Comparison of ENCODE assay signal across 24 cellular contexts in genomic region chr20:44120676-44121425, GRCh38.
DNase-seq lines count a peak whose midpoint lies in the region; ATAC-seq and TF ChIP-seq lines count a peak whose summit lies in the region.
"Had no signal": no experiment of that assay in that cellular context is flagged by ENCODE, and none has a peak within 500 bp of the region (broad histone marks: within the 10 kb centered on the region; RNA-seq: fewer than 3 reads in every experiment).

No MANE protein-coding gene starts in this region.

- ATAC-seq in left ventricle myocardium superior: no peak
- no peak for ATAC-seq in gastroesophageal sphincter
- ATAC-seq: GM23338, K562 had no signal

- TF ChIP-seq CTCF in cardiac muscle cell (IDR thresholded peaks at IDR 0.05; ENCODE audit: low read depth, low read length) (no peak), gastroesophageal sphincter (IDR thresholded peaks at IDR 0.05) (no peak)

- H3K36me3 ChIP-seq in cardiac muscle cell: peaks cover 11% of the 10 kb centered on the region
- peaks cover 0 to 9% of the 10 kb centered on the region in 2 donors for H3K36me3 ChIP-seq in gastroesophageal sphincter
- H3K36me3 ChIP-seq in rectal smooth muscle tissue (ENCODE audit: control insufficient read depth, insufficient read depth, low read length): no peaks in the 10 kb centered on the region
- peaks cover 0 to under 1% of the 10 kb centered on the region in 2 experiments for H3K36me3 ChIP-seq in mesenchymal stem cell (ENCODE audit: control insufficient read depth in 1 of 2, insufficient read depth in 2 of 2, low read depth in 1 of 2, low read length in 2 of 2)
- H3K36me3 ChIP-seq: BE2C had no signal

- TF ChIP-seq POLR2A in gastroesophageal sphincter (IDR thresholded peaks at IDR 0.05): no peak

- H3K27me3 ChIP-seq in cardiac muscle cell (no peaks in the 10 kb centered on the region), gastroesophageal sphincter (peaks cover 5% of the 10 kb centered on the region), rectal smooth muscle tissue (ENCODE audit: control insufficient read depth, insufficient read depth, low read length) (no peaks in the 10 kb centered on the region), mesenchymal stem cell (ENCODE audit: control insufficient read depth in 1 of 2, insufficient read depth in 1 of 2, low read length in 2 of 2) (peaks cover 0 to 72% of the 10 kb centered on the region in 2 experiments)

- no peak overlapping the region for H2AK5ac ChIP-seq in mesenchymal stem cell (ENCODE audit: low read length, severe bottlenecking)

- H2BK120ac ChIP-seq in mesenchymal stem cell (ENCODE audit: low read depth, low read length): no peak overlapping the region

- H3K4me1 ChIP-seq in cardiac muscle cell (ENCODE audit: low read depth): peaks cover 20% of the 10 kb centered on the region
- H3K4me1 ChIP-seq in gastroesophageal sphincter: peaks cover 5 to 91% (median 7%) of the 10 kb centered on the region in 3 donors
- peaks cover 37% of the 10 kb centered on the region for H3K4me1 ChIP-seq in rectal smooth muscle tissue (ENCODE audit: control insufficient read depth, insufficient read depth, low read length)
- H3K4me1 ChIP-seq in mesenchymal stem cell (ENCODE audit: control insufficient read depth, insufficient read depth, low read depth, low read length): no peaks in the 10 kb centered on the region
- H3K4me1 ChIP-seq: BE2C had no signal

- no peak for TF ChIP-seq EP300 in gastroesophageal sphincter (IDR thresholded peaks at IDR 0.05)

- peak overlapping the region; percentile 84 for H3K27ac ChIP-seq in cardiac muscle cell
- peak overlapping the region in 3 of 4 donors; percentile 42 to 77 (median 75) for H3K27ac ChIP-seq in gastroesophageal sphincter
- H3K27ac ChIP-seq in rectal smooth muscle tissue (ENCODE audit: low read depth, low read length): peak overlapping the region; percentile 54
- H3K27ac ChIP-seq in mesenchymal stem cell (ENCODE audit: low read length, poor library complexity, severe bottlenecking): no peak overlapping the region

- H2AFZ ChIP-seq in mesenchymal stem cell (ENCODE audit: low read depth, low read length): no peak overlapping the region
- H2AFZ ChIP-seq: GM23338 had no signal

- H3K18ac ChIP-seq in mesenchymal stem cell (ENCODE audit: low read depth in 1 of 2, low read length in 2 of 2): no peak overlapping the region

- H2BK5ac ChIP-seq in mesenchymal stem cell (ENCODE audit: low read depth, low read length, poor library complexity, severe bottlenecking): no peak overlapping the region

- H4K8ac ChIP-seq in mesenchymal stem cell (ENCODE audit: low read length): no peak overlapping the region

- no peak overlapping the region for H3K4me2 ChIP-seq in mesenchymal stem cell (ENCODE audit: low read length, poor library complexity, severe bottlenecking)
- H3K4me2 ChIP-seq: GM23338 had no signal

- H3K79me1 ChIP-seq in mesenchymal stem cell (replicated peaks; ENCODE audit: low read length, poor library complexity, severe bottlenecking): no peaks in the 10 kb centered on the region

- H3K9ac ChIP-seq in rectal smooth muscle tissue (ENCODE audit: low read length) (no peak overlapping the region), mesenchymal stem cell (ENCODE audit: low read length) (no peak overlapping the region)

- no peak overlapping the region for H2BK12ac ChIP-seq in mesenchymal stem cell (ENCODE audit: low read length in 2 of 2)

- no peak overlapping the region for H3K23ac ChIP-seq in mesenchymal stem cell (ENCODE audit: low read length in 2 of 2)

- H3K4me3 ChIP-seq in cardiac muscle cell (no peak overlapping the region), gastroesophageal sphincter (no peak overlapping the region), rectal smooth muscle tissue (ENCODE audit: low read length) (no peak overlapping the region), mesenchymal stem cell (ENCODE audit: insufficient read depth in 1 of 2, low read depth in 1 of 2, low read length in 2 of 2) (no peak overlapping the region)
- H3K4me3 ChIP-seq: GM23338, K562 had no signal

- H3K4ac ChIP-seq in mesenchymal stem cell (ENCODE audit: low read depth in 1 of 2, low read length in 2 of 2): no peak overlapping the region

- no peak overlapping the region for H4K91ac ChIP-seq in mesenchymal stem cell (ENCODE audit: low read length)

- H3K9me3 ChIP-seq in cardiac muscle cell (ENCODE audit: low read depth): no peaks in the 10 kb centered on the region
- H3K9me3 ChIP-seq in gastroesophageal sphincter: no peaks in the 10 kb centered on the region
- H3K9me3 ChIP-seq in mesenchymal stem cell (ENCODE audit: control insufficient read depth, low read length): no peaks in the 10 kb centered on the region
- H3K9me3 ChIP-seq: BE2C had no signal

- WGBS in gastroesophageal sphincter (ENCODE audit: low coverage in 1 of 2), 2 donors: 35 to 46% methylated on average over 4 to 9 of the region's 9 CpGs
- WGBS in mesenchymal stem cell: 81% methylated on average over 7 of the region's 9 CpGs

- no peak overlapping the region for H2BK15ac ChIP-seq in mesenchymal stem cell (ENCODE audit: low read depth, poor library complexity, severe bottlenecking)

- H3K14ac ChIP-seq in mesenchymal stem cell (ENCODE audit: low read length in 2 of 2): no peak overlapping the region

- intact Hi-C loops in left ventricle myocardium superior (cut with micrococcal nuclease): loop anchor here (5.0 kb wide), 1 partner anchor 66 kb away; the partner anchor contains the start of gene JPH2

- no peak for DNase-seq in cardiac muscle cell (ENCODE audit: low read depth in 1 of 2, low spot score in 1 of 2)
- DNase-seq in left ventricle myocardium superior: no peak
- DNase-seq in mesenchymal stem cell: no peak
- DNase-seq in mesenteric fat pad (ENCODE audit: low spot score): no peak
- no peak for DNase-seq in ecto neural progenitor cell (ENCODE audit: low spot score)
- DNase-seq: 8988T, ACHN, BE2C, Calu3, DMS79 treated with DMSO at 0.1 percent for 48 hours, GF-D8, H9, Kasumi-1, NCI-H1092 treated with DMSO at 0.1 percent for 48 hours, NCI-H1436, NCI-H187, NCI-H2081 treated with DMSO at 0.1 percent for 48 hours, NCI-H2171, NCI-H345, NCI-H510A treated with DMSO at 0.1 percent for 48 hours had no signal
